ENCODE assay signal across 7 cellular contexts in genomic region chr15:84749111-84749991, GRCh38. TPM values are rescaled to one million over a fixed set of nuclear protein-coding genes. Genes with fewer than 3 reads are reported as not detected.
DNase-seq lines count a peak whose midpoint lies in the region; ATAC-seq, FAIRE-seq and TF ChIP-seq lines count a peak whose summit lies in the region.

No MANE protein-coding gene starts in this region.

- TF ChIP-seq CTCF in bronchial epithelial cell (IDR thresholded peaks at IDR 0.05; ENCODE audit: insufficient read depth, low read length, severe bottlenecking): no peak

- no peaks in the 10 kb centered on the region for H3K27me3 ChIP-seq in bronchial epithelial cell (ENCODE audit: control insufficient read depth, insufficient read depth, low read length)
- H3K27me3 ChIP-seq in layer of hippocampus (ENCODE audit: control insufficient read depth, insufficient read depth, low read length): no peaks in the 10 kb centered on the region

- DNase-seq in HuH-7.5 (ENCODE audit: low spot score) (peak; percentile 53), T-helper 9 cell (peak; percentile 16), bronchial epithelial cell (ENCODE audit: low read depth) (no peak), NCI-H2227 (lab: John Stamatoyannopoulos, UW; ENCODE audit: unreplicated experiment) (no peak)

- peak overlapping the region; percentile 91 for H3K4me3 ChIP-seq in bronchial epithelial cell (ENCODE audit: low read depth, low read length)

- no peaks in the 10 kb centered on the region for H3K9me3 Mint-ChIP-seq in stimulated activated memory B cell treated with anti-CD40 and anti-IgM and Interleukin-4, amounts not matched to agents 10 μg/mL and 1 μg/mL and 100 μg/mL, for 72 hours

- H3K4me1 Mint-ChIP-seq in stimulated activated memory B cell treated with anti-CD40 and anti-IgM and Interleukin-4, amounts not matched to agents 10 μg/mL and 1 μg/mL and 100 μg/mL, for 72 hours: peaks cover 74% of the 10 kb centered on the region

- H3K36me3 ChIP-seq in bronchial epithelial cell (ENCODE audit: control insufficient read depth, insufficient read depth, low read length): no peaks in the 10 kb centered on the region

- peak overlapping the region; percentile 70 for H3K27ac Mint-ChIP-seq in stimulated activated memory B cell treated with anti-CD40 and anti-IgM and Interleukin-4, amounts not matched to agents 10 μg/mL and 1 μg/mL and 100 μg/mL, for 72 hours

- peak; percentile 0 for ATAC-seq in GM19397 (IDR thresholded peaks at IDR 0.05; ENCODE audit: unreplicated experiment)
- no peak for ATAC-seq in stimulated activated memory B cell treated with anti-CD40 and anti-IgM and Interleukin-4, amounts not matched to agents 10 μg/mL and 1 μg/mL and 100 μg/mL, for 72 hours

- H3K27me3 Mint-ChIP-seq in stimulated activated memory B cell treated with anti-CD40 and anti-IgM and Interleukin-4, amounts not matched to agents 10 μg/mL and 1 μg/mL and 100 μg/mL, for 72 hours: no peaks in the 10 kb centered on the region

- H3K4me3 Mint-ChIP-seq in stimulated activated memory B cell treated with anti-CD40 and anti-IgM and Interleukin-4, amounts not matched to agents 10 μg/mL and 1 μg/mL and 100 μg/mL, for 72 hours: peak overlapping the region; percentile 91

- H3K36me3 Mint-ChIP-seq in stimulated activated memory B cell treated with anti-CD40 and anti-IgM and Interleukin-4, amounts not matched to agents 10 μg/mL and 1 μg/mL and 100 μg/mL, for 72 hours: peaks cover 19% of the 10 kb centered on the region

- FAIRE-seq in bronchial epithelial cell (lab: Jason Lieb, UNC): no peak

- peak overlapping the region; percentile 99 for H3K27ac ChIP-seq in layer of hippocampus (ENCODE audit: low read depth, low read length)

RNA-seq across cellular contexts. Expression of gene ZNF592, which starts 1.0 kb away (rescaled TPM):
- 2.6 and 4.1 TPM in 2 replicates for total RNA-seq in bronchial epithelial cell

RNA-seq across cellular contexts. Expression of gene SEC11A, which starts 33.4 kb away (rescaled TPM):
- total RNA-seq in bronchial epithelial cell: 220 and 247 TPM in 2 replicates

Comparison
In these comparisons a context has a peak if more than half of its experiments do, and no peak if none do; other contexts are left out.
1. DNase-seq: peak in HuH-7.5 (single experiment) and T-helper 9 cell (single experiment); none in bronchial epithelial cell (single experiment) and NCI-H2227 (single experiment).